In the genomic region with DNA sequence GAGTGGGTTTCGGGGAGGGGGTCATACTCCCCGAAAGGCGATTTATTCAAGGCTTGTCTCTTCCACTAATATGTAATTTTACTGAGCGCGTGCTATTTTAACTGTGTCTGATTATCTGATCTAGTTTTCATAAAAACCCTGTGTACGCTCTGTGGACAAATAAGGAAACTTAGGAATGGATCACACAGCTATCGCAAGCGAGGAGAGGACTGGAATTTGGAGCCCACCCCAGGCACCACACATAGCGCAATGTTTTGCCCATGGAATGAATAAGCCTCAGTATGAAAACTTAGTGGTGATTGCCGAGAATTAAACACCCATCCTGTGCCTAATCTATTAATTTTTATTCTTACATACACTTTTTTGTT, we compare ENCODE assay signal across 8 cellular contexts. TPM values are rescaled to one million over a fixed set of nuclear protein-coding genes. Genes with fewer than 3 reads are reported as not detected.
DNase-seq lines count a peak whose midpoint lies in the region; ATAC-seq and TF ChIP-seq lines count a peak whose summit lies in the region.

No MANE protein-coding gene starts in this region.

- H3K27me3 ChIP-seq in Caco-2 (replicated peaks; ENCODE audit: control insufficient read depth, insufficient read depth, low read length): no peaks in the 10 kb centered on the region
- H3K27me3 ChIP-seq in HUES64 (ENCODE audit: insufficient read depth, low read length): peaks cover 6% of the 10 kb centered on the region; the same call in 1 of the 2 replicates
- no peaks in the 10 kb centered on the region for H3K27me3 ChIP-seq in adipocyte (replicated peaks; ENCODE audit: control insufficient read depth, insufficient read depth, low read length)
- peaks cover 4% of the 10 kb centered on the region for H3K27me3 ChIP-seq in iPS-15b (ENCODE audit: control insufficient read depth, insufficient read depth, low read length)

- H3K9me3 ChIP-seq in Caco-2 (no peaks in the 10 kb centered on the region), HUES64 (ENCODE audit: insufficient read depth, low read depth, low read length) (no peaks in the 10 kb centered on the region), adipocyte (ENCODE audit: control insufficient read depth, low read length) (no peaks in the 10 kb centered on the region), iPS-15b (ENCODE audit: control insufficient read depth, insufficient read depth, low read length) (no peaks in the 10 kb centered on the region)

- intact Hi-C loops in Caco-2 (cut with micrococcal nuclease; ENCODE audit: unreplicated experiment): no loop called here

- H3K4me3 Mint-ChIP-seq in Caco-2 (ENCODE audit: unreplicated experiment): peak overlapping the region; percentile 85
- H3K4me3 Mint-ChIP-seq in stimulated activated naive CD8-positive, alpha-beta T cell treated with anti-CD3 and anti-CD28 coated beads, Interleukin-15, amount 100 ng/mL, for 72 hours: peak overlapping the region; percentile 86 to 98

- H3K36me3 Mint-ChIP-seq in Caco-2 (ENCODE audit: insufficient read depth, unreplicated experiment): peaks cover 52% of the 10 kb centered on the region

- TSS peak; percentile 95 for BruUV-seq in Caco-2 (replicated peaks; lab: Mats Ljungman, UMichigan)

- peaks cover 11% of the 10 kb centered on the region for H3K4me1 Mint-ChIP-seq in Caco-2 (ENCODE audit: low read depth, unreplicated experiment)
- peaks cover 46% of the 10 kb centered on the region for H3K4me1 Mint-ChIP-seq in stimulated activated naive CD8-positive, alpha-beta T cell treated with anti-CD3 and anti-CD28 coated beads, Interleukin-15, amount 100 ng/mL, for 72 hours

- ATAC-seq in stimulated activated naive CD8-positive, alpha-beta T cell treated with anti-CD3 and anti-CD28 coated beads, Interleukin-15, amount 100 ng/mL, for 72 hours: no peak
- ATAC-seq in HG02938 (IDR thresholded peaks at IDR 0.05; ENCODE audit: unreplicated experiment) (no peak), GM21786 (IDR thresholded peaks at IDR 0.05; ENCODE audit: unreplicated experiment) (no peak)

- DNase-seq in Caco-2 (no peak), adipocyte (ENCODE audit: low read depth) (peak; percentile 55), activated gamma-delta T cell (lab: John Stamatoyannopoulos, UW) (no peak)
- no peak for DNase-seq in stimulated activated naive CD8-positive, alpha-beta T cell treated with anti-CD3 and anti-CD28 coated beads, Interleukin-15, amount 100 ng/mL, for 72 hours

- H3K27ac ChIP-seq in HUES64 (ENCODE audit: low read depth, low read length): no peak overlapping the region

- H3K9ac ChIP-seq in HUES64 (ENCODE audit: low read depth, low read length) (peak overlapping the region; percentile 94), adipocyte (ENCODE audit: low read length) (peak overlapping the region; percentile 95), iPS-15b (ENCODE audit: low read depth, low read length) (no peak overlapping the region)

- 33% methylated on average over 10 of the region's 10 CpGs for WGBS in HUES64

- POLR2A ChIA-PET in Caco-2 (lab: Charles Lee): interaction anchor here (0.6 to 2.6 kb wide), 20 partner anchors 8 to 494 kb away, joined by 3 to 30 read pairs (median 6); a partner anchor contains a TSS

- H3K9me3 Mint-ChIP-seq in Caco-2 (ENCODE audit: unreplicated experiment): no peaks in the 10 kb centered on the region
- H3K9me3 Mint-ChIP-seq in stimulated activated naive CD8-positive, alpha-beta T cell treated with anti-CD3 and anti-CD28 coated beads, Interleukin-15, amount 100 ng/mL, for 72 hours: no peaks in the 10 kb centered on the region

- H3K27ac Mint-ChIP-seq in Caco-2 (ENCODE audit: unreplicated experiment): peak overlapping the region; percentile 88
- peak overlapping the region; percentile 83 to 98 for H3K27ac Mint-ChIP-seq in stimulated activated naive CD8-positive, alpha-beta T cell treated with anti-CD3 and anti-CD28 coated beads, Interleukin-15, amount 100 ng/mL, for 72 hours

- CTCF ChIA-PET in Caco-2 (lab: Charles Lee): interaction anchor here (0.6 to 1.6 kb wide), 4 partner anchors 21 to 338 kb away, joined by 3 to 8 read pairs (median 6); a partner anchor contains a TSS

- H3K4me1 ChIP-seq in Caco-2 (peaks cover 5% of the 10 kb centered on the region; the same call in 1 of the 2 replicates), HUES64 (ENCODE audit: insufficient read depth, low read length) (peaks cover 5% of the 10 kb centered on the region; the same call in 1 of the 2 replicates), adipocyte (ENCODE audit: control insufficient read depth, insufficient read depth, low read length) (peaks cover 23% of the 10 kb centered on the region), iPS-15b (ENCODE audit: control insufficient read depth, insufficient read depth, low read length) (peaks cover 4% of the 10 kb centered on the region)

- H3K36me3 ChIP-seq in Caco-2 (ENCODE audit: control insufficient read depth, insufficient read depth, low read length) (peaks cover 4% of the 10 kb centered on the region), HUES64 (ENCODE audit: insufficient read depth, low read length) (peaks cover 40% of the 10 kb centered on the region), adipocyte (ENCODE audit: control insufficient read depth, insufficient read depth, low read length, severe bottlenecking) (peaks cover 30% of the 10 kb centered on the region), iPS-15b (ENCODE audit: control insufficient read depth, insufficient read depth, low read length) (peaks cover 32% of the 10 kb centered on the region)

- H3K4me3 ChIP-seq in Caco-2 (ENCODE audit: low read depth, low read length): peak overlapping the region; percentile 73
- peak overlapping the region; percentile 97 for H3K4me3 ChIP-seq in HUES64 (ENCODE audit: low read length)
- H3K4me3 ChIP-seq in adipocyte (ENCODE audit: low read length): peak overlapping the region; percentile 94
- peak overlapping the region; percentile 100 for H3K4me3 ChIP-seq in iPS-15b (ENCODE audit: low read depth, low read length)

- H3K27me3 Mint-ChIP-seq in Caco-2 (ENCODE audit: insufficient read depth, unreplicated experiment): no peaks in the 10 kb centered on the region
- no peaks in the 10 kb centered on the region for H3K27me3 Mint-ChIP-seq in stimulated activated naive CD8-positive, alpha-beta T cell treated with anti-CD3 and anti-CD28 coated beads, Interleukin-15, amount 100 ng/mL, for 72 hours

- TF ChIP-seq CTCF in Caco-2 (IDR thresholded peaks at IDR 0.05; ENCODE audit: insufficient read depth in 1 of 2, low read depth in 1 of 2, low read length in 1 of 2, severe bottlenecking in 1 of 2, unreplicated experiment in 1 of 2): no peak

RNA-seq across cellular contexts. Expression of a gene that starts 9.8 kb away (rescaled TPM):
- total RNA-seq in Caco-2 (2022): 2.5 and 2.9 TPM in 2 replicates
- 5.9 TPM for polyA plus RNA-seq in HUES64 (2013, experiment 1 of 2)
- polyA plus RNA-seq in HUES64 (2013, experiment 2 of 2): 7.2 TPM

RNA-seq across cellular contexts. Expression of a gene that starts 29.3 kb away (rescaled TPM):
- total RNA-seq in Caco-2 (2022): 23.1 and 25.1 TPM in 2 replicates
- 23.9 TPM for polyA plus RNA-seq in HUES64 (2013, experiment 1 of 2)
- polyA plus RNA-seq in HUES64 (2013, experiment 2 of 2): 22.3 TPM
